ENCODE assay signal across 15 cellular contexts in the genomic region with DNA sequence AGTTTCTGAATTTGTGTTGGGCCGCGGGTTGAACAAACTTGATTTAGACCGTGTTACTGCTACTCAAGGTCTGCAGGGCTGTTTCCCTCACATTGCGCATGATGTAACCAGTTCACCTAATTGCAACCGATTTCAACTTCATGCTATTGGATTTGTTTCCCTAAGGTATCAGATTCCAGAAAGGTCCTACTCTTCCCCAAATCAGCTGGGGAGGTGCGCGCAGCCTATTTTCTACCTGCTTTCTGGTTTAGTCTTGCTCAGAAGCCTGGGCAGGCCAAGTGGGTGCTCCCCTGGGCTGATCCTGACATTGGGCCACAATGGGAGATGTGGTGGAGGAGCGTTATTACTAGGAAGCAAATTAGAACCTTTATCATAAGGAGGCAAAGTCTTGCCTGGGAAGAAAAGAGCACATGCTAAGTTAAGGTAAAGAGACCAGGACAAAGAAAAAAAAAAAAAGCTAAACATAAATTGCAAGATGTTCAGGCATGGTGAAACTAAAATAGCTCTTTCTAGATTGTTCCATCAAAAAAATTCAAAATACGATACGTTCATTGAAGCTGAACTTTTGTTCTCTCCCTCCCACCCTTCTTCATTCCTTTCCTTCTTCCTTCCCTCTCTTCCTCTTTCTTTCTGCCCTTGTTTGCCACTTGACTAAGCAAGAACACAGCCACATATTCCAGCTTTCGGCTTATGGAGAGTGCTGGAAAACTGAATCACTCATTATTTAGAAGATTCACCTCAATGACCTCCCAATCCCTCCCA.
"Had no signal": no experiment of that assay in that cellular context is flagged by ENCODE, and none has a peak within 500 bp of the region (broad histone marks: within the 10 kb centered on the region; RNA-seq: fewer than 3 reads in every experiment).

No MANE protein-coding gene starts in this region.

- H3K4me3 ChIP-seq: colonic mucosa, heart left ventricle, psoas muscle, testis had no signal

- H3K27ac Mint-ChIP-seq: activated T-helper 1 cell treated with anti-CD3 and anti-CD28 coated beads, Interleukin-12 subunit alpha, Interleukin-12 subunit beta, Interleukin-2, Interleukin-4 antibody, amounts not matched to agents 30 ng/mL and 10 ng/mL and 1 ng/mL, durations not matched to agents 14 hours and 24 hours and 36 hours; natural killer cell treated with Interleukin-12 subunit alpha and Interleukin-12 subunit beta and Interleukin-15 and Interleukin-18, amount 100 ng/mL, for 72 hours; stimulated activated naive CD8-positive, alpha-beta T cell treated with anti-CD3 and anti-CD28 coated beads, Interleukin-15, Interleukin-2, amounts not matched to agents 100 ng/mL and 50 ng/mL, for 24 hours had no signal

- H3K27me3 ChIP-seq: colonic mucosa, heart left ventricle, testis had no signal

- H3K4me3 Mint-ChIP-seq: activated T-helper 1 cell treated with anti-CD3 and anti-CD28 coated beads, Interleukin-12 subunit alpha, Interleukin-12 subunit beta, Interleukin-2, Interleukin-4 antibody, amounts not matched to agents 30 ng/mL and 10 ng/mL and 1 ng/mL, durations not matched to agents 14 hours and 24 hours and 36 hours; natural killer cell treated with Interleukin-12 subunit alpha and Interleukin-12 subunit beta and Interleukin-15 and Interleukin-18, amount 100 ng/mL, for 72 hours; stimulated activated naive CD8-positive, alpha-beta T cell treated with anti-CD3 and anti-CD28 coated beads, Interleukin-15, Interleukin-2, amounts not matched to agents 100 ng/mL and 50 ng/mL, for 24 hours had no signal

- H3K9me3 ChIP-seq: colonic mucosa, heart left ventricle, psoas muscle, testis had no signal

- H3K9me3 Mint-ChIP-seq: natural killer cell treated with Interleukin-12 subunit alpha and Interleukin-12 subunit beta and Interleukin-15 and Interleukin-18, amount 100 ng/mL, for 72 hours had no signal

- H3K36me3 ChIP-seq: colonic mucosa, heart left ventricle, WERI-Rb-1 had no signal

- H3K27ac ChIP-seq: colonic mucosa, heart left ventricle, psoas muscle, testis, WERI-Rb-1 had no signal

- ATAC-seq: heart left ventricle; left lobe of liver; natural killer cell treated with Interleukin-12 subunit alpha and Interleukin-12 subunit beta and Interleukin-15 and Interleukin-18, amount 100 ng/mL, for 72 hours; psoas muscle had no signal

- DNase-seq: activated CD4-positive, alpha-beta T cell treated with anti-CD3 and anti-CD28 coated beads for 48 hours; activated naive CD4-positive, alpha-beta T cell; colonic mucosa; effector CD4-positive, alpha-beta T cell; foreskin melanocyte; heart left ventricle; psoas muscle; stimulated activated CD4-positive, alpha-beta T cell treated with anti-CD3 and anti-CD28 coated beads, Interleukin-12 subunit alpha, Interleukin-12 subunit beta, amount 100 ng/mL, for 4 hours; stimulated activated CD4-positive, alpha-beta T cell treated with anti-CD3 and anti-CD28 coated beads, Interleukin-2, amount 100 ng/mL, for 48 hours; testis; WERI-Rb-1 had no signal

- H3K4me1 ChIP-seq: colonic mucosa, testis had no signal

- H3K36me3 Mint-ChIP-seq: natural killer cell treated with Interleukin-12 subunit alpha and Interleukin-12 subunit beta and Interleukin-15 and Interleukin-18, amount 100 ng/mL, for 72 hours had no signal
